ENCODE assay signal across 9 cellular contexts in the genomic region with DNA sequence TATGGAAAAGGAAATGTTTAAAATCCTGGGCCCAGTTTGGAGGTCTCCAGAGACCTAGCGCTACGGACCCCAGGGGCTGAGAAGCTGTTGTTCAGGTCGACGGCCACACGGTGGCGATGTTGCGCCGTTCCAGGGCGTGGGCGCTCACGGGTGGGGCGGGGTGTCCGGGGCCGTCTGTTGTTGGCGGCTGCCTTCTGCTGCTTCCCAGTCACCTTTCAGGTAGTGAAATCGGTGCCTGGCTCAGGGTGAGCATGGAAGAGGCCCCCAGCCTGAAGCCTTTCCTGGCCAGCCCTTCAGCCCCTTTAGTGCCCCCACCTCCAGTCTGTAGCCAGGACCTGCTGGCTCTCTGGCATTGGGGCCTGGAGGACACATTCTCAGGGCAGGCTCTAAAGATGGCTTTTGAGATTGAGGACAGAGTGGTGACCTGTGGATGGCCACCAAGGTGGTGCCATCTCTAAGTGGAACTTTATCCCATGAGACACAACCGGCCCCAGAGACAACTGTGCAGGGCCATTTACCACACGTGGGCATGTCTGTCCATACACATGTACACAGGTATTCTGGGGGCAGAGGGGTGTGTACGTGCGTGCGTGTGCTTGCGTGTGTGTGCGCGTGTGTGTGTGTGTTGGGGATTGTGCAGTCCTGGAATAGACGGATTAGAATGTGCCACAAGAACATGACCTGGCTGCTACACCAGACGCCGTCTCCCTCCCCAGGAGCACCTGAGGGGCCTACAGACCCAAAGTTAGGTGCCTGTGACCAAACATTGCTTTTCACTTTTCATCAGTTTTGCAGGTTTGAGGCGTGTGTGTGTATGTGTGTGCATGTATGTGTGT. TPM values are rescaled to one million over a fixed set of nuclear protein-coding genes. Genes with fewer than 3 reads are reported as not detected.
A peak's percentile ranks its signal among the peaks of the same experiment; 100 is the strongest.
DNase-seq lines count a peak whose midpoint lies in the region; ATAC-seq and TF ChIP-seq lines count a peak whose summit lies in the region.
"Had no signal": no experiment of that assay in that cellular context is flagged by ENCODE, and none has a peak within 500 bp of the region (broad histone marks: within the 10 kb centered on the region; RNA-seq: fewer than 3 reads in every experiment).

No MANE protein-coding gene starts in this region.

- peaks cover 3% of the 10 kb centered on the region for H3K27me3 Mint-ChIP-seq in endodermal cell (ENCODE audit: insufficient read depth)
- H3K27me3 Mint-ChIP-seq: stimulated activated naive CD8-positive, alpha-beta T cell treated with anti-CD3 and anti-CD28 coated beads, Interleukin-15, Interleukin-2, amounts not matched to agents 100 ng/mL and 50 ng/mL, for 24 hours had no signal

- no peak overlapping the region for H3K9ac ChIP-seq in endodermal cell (ENCODE audit: extremely low read depth, low read length, poor library complexity, severe bottlenecking)

- no peaks in the 10 kb centered on the region for H3K9me3 Mint-ChIP-seq in endodermal cell
- H3K9me3 Mint-ChIP-seq: stimulated activated naive CD8-positive, alpha-beta T cell treated with anti-CD3 and anti-CD28 coated beads, Interleukin-15, Interleukin-2, amounts not matched to agents 100 ng/mL and 50 ng/mL, for 24 hours had no signal

- H3K9me3 ChIP-seq in endodermal cell (ENCODE audit: control insufficient read depth, low read length) (no peaks in the 10 kb centered on the region), mucosa of descending colon (no peaks in the 10 kb centered on the region)

- 43 to 58% methylated on average over 19 to 28 of the region's 28 CpGs for WGBS in endodermal cell (ENCODE audit: insufficient coverage in 1 of 2, insufficient read length in 1 of 2), 2 experiments

- peak; percentile 32 for DNase-seq in NK-92 treated with Interleukin-12 subunit alpha and Interleukin-12 subunit beta, amount 100 ng/mL, for 24 hours (lab: John Stamatoyannopoulos, UW)
- DNase-seq in NK-92 (lab: John Stamatoyannopoulos, UW; ENCODE audit: unreplicated experiment): no peak
- DNase-seq in NCI-H460 (ENCODE audit: extremely low read depth, low read depth): peak; percentile 26
- DNase-seq in activated CD8-positive, alpha-beta memory T cell treated with anti-CD3 and anti-CD28 coated beads for 24 hours: peak; percentile 90
- DNase-seq in endodermal cell: peak; percentile 93
- DNase-seq in mucosa of descending colon: peak in 2 of 3 donors; percentile 77 to 84
- peak; percentile 86 for DNase-seq in stimulated activated CD8-positive, alpha-beta memory T cell treated with anti-CD3 and anti-CD28 coated beads, Interleukin-4, amount 100 ng/mL, for 48 hours

- H3K36me3 ChIP-seq in endodermal cell (ENCODE audit: control insufficient read depth, insufficient read depth, low read length) (no peaks in the 10 kb centered on the region), mucosa of descending colon (ENCODE audit: low read depth) (peaks cover 5% of the 10 kb centered on the region)

- no peaks in the 10 kb centered on the region for H3K36me3 Mint-ChIP-seq in endodermal cell (ENCODE audit: low read depth)

- intact Hi-C loops in mucosa of descending colon (cut with DNase I, micrococcal nuclease): loop anchor here (10.0 kb wide), 1 partner anchor 651 kb away; no protein-coding TSS in a partner anchor

- H3K4me3 ChIP-seq in endodermal cell (ENCODE audit: low read length) (no peak overlapping the region), mucosa of descending colon (no peak overlapping the region)

- H3K4me3 Mint-ChIP-seq in endodermal cell: no peak overlapping the region
- H3K4me3 Mint-ChIP-seq: stimulated activated naive CD8-positive, alpha-beta T cell treated with anti-CD3 and anti-CD28 coated beads, Interleukin-15, Interleukin-2, amounts not matched to agents 100 ng/mL and 50 ng/mL, for 24 hours had no signal

- H3K4me1 Mint-ChIP-seq in endodermal cell: no peaks in the 10 kb centered on the region

- ATAC-seq in HG02970 (IDR thresholded peaks at IDR 0.05; ENCODE audit: low FRiP score, unreplicated experiment): peak; percentile 75
- peak; percentile 82 for ATAC-seq in mucosa of descending colon

- no peak overlapping the region for H3K27ac ChIP-seq in endodermal cell (ENCODE audit: low read depth, low read length)

- H3K27ac Mint-ChIP-seq in endodermal cell: no peak overlapping the region
- H3K27ac Mint-ChIP-seq: stimulated activated naive CD8-positive, alpha-beta T cell treated with anti-CD3 and anti-CD28 coated beads, Interleukin-15, Interleukin-2, amounts not matched to agents 100 ng/mL and 50 ng/mL, for 24 hours had no signal

- no peaks in the 10 kb centered on the region for H3K27me3 ChIP-seq in endodermal cell (ENCODE audit: control insufficient read depth, insufficient read depth, low read length, poor library complexity, severe bottlenecking)

- TF ChIP-seq CTCF in endodermal cell (conservative IDR thresholded peaks at IDR 0.05) (peak; percentile 98), mucosa of descending colon (IDR thresholded peaks at IDR 0.05) (peak; percentile 90)

- H3K4me1 ChIP-seq in endodermal cell (ENCODE audit: control insufficient read depth, insufficient read depth, low read length): no peaks in the 10 kb centered on the region
- H3K4me1 ChIP-seq in mucosa of descending colon (ENCODE audit: low read depth): no peaks in the 10 kb centered on the region

RNA-seq across cellular contexts. Expression of gene ST14, which starts 53.8 kb away (rescaled TPM):
- total RNA-seq in NCI-H460 (2014; rRNA removed; shearing (Covaris generic)): not detected in 2 replicates
- polyA plus RNA-seq in NCI-H460 (2014; cell fraction: nucleus; rRNA removed): not detected in 2 replicates
- total RNA-seq in endodermal cell: 10 to 100 TPM; 17.5 to 21.7 TPM
- polyA plus RNA-seq in endodermal cell (2013, experiment 1 of 2): 1.7 TPM
- 1.3 TPM for polyA plus RNA-seq in endodermal cell (2013, experiment 2 of 2)
- 100 to 1,000 TPM; 260 to 622 (median 508) TPM for total RNA-seq in mucosa of descending colon

Comparison
In these comparisons a context has a peak if more than half of its experiments do, and no peak if none do; other contexts are left out.
1. RNA of gene ST14, which starts 53.8 kb away (total RNA-seq): 260 to 622 TPM in mucosa of descending colon and 17.5 to 21.7 TPM in endodermal cell; not detected in NCI-H460; every median in the first group is over 10 times any median in the second.